In the genomic region with DNA sequence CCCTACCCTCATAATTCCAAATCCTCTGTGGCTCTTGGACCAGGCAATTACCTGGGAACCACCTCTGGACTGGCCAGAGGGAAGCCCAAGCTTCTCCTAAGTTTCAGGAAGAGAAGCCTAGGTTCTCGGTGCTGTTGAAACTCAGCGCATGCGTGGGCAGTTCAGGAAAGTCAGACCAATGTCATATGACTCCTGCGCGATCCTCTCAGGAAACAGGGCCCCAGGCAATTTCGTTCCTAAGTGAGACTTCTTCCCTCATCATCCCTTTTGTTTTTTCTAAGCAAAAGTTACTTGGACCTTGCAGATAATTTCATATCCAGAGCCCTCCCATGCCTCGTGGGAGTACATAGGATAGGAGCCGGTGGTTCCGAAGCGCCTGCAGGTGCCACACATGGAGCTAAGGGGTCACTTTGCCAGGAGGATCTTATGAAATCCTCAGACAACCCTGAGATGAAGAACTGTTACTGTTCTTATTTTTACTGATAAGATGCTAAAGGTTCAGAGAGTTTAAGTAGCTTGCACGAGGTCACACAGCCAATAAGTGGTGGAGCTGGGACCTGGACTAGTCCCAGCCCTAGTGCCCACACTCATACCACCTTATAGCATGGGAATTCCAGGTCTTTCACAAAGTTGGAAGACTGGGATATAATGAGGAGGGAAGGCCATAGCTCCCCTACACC, we compare ENCODE assay signal across 18 cellular contexts.
DNase-seq lines count a peak whose midpoint lies in the region; ATAC-seq and TF ChIP-seq lines count a peak whose summit lies in the region.
"Had no signal": no experiment of that assay in that cellular context is flagged by ENCODE, and none has a peak within 500 bp of the region (broad histone marks: within the 10 kb centered on the region; RNA-seq: fewer than 3 reads in every experiment).

No MANE protein-coding gene starts in this region.

- H3K27ac ChIP-seq in esophagus muscularis mucosa (replicated peaks in 1 of 4), result no peak overlapping the region

- peaks cover 57% of the 10 kb centered on the region for H3K4me1 Mint-ChIP-seq in mesothelial cell of epicardium

- no peaks in the 10 kb centered on the region for H3K36me3 ChIP-seq in esophagus muscularis mucosa

- H3K9me3 Mint-ChIP-seq in mesothelial cell of epicardium, result no peaks in the 10 kb centered on the region

- ATAC-seq in HG02798 (IDR thresholded peaks at IDR 0.05; ENCODE audit: poor library complexity, unreplicated experiment) (no peak), GM19452 (IDR thresholded peaks at IDR 0.05; ENCODE audit: unreplicated experiment) (no peak)
- ATAC-seq: Panc1 had no signal

- no peaks in the 10 kb centered on the region for H3K9me3 ChIP-seq in esophagus muscularis mucosa
- H3K9me3 ChIP-seq: Caco-2 had no signal

- H3K27me3 Mint-ChIP-seq in mesothelial cell of epicardium (ENCODE audit: low read depth), result no peaks in the 10 kb centered on the region

- 88% methylated on average over 11 of the region's 11 CpGs for WGBS in esophagus muscularis mucosa

- H3K4me3 ChIP-seq in esophagus muscularis mucosa, result no peak overlapping the region

- no peaks in the 10 kb centered on the region for H3K27me3 ChIP-seq in esophagus muscularis mucosa

- TF ChIP-seq EP300 in esophagus muscularis mucosa (IDR thresholded peaks at IDR 0.05), result no peak

- no peak overlapping the region for H3K4me3 Mint-ChIP-seq in mesothelial cell of epicardium

- peaks cover 16% of the 10 kb centered on the region for H3K36me3 Mint-ChIP-seq in mesothelial cell of epicardium

- intact Hi-C loops in esophagus muscularis mucosa (cut with DNase I), result no loop called here

- no peak for TF ChIP-seq POLR2A in esophagus muscularis mucosa (IDR thresholded peaks at IDR 0.05; ENCODE audit: low read depth)

- H3K4me1 ChIP-seq in esophagus muscularis mucosa, result peaks cover 35 to 53% (median 50%) of the 10 kb centered on the region in 4 donors

- peak; percentile 9 for DNase-seq in activated effector memory CD4-positive, alpha-beta T cell treated with anti-CD3 and anti-CD28 coated beads, Interleukin-2, amount 50 U/mL, for 16 hours
- DNase-seq in activated effector memory CD4-positive, alpha-beta T cell treated with Interleukin-2 at 50 U/mL for 16 hours, result no peak
- DNase-seq in esophagus muscularis mucosa (ENCODE audit: extremely low spot score) (peak; percentile 82), mesothelial cell of epicardium (ENCODE audit: low spot score in 2 of 2, unreplicated experiment in 2 of 2) (no peak), MV-4-11 (lab: John Stamatoyannopoulos, UW) (no peak), NCI-H2029 treated with DMSO at 0.1 percent for 48 hours (lab: John Stamatoyannopoulos, UW) (no peak)
- DNase-seq: 8988T, C1 segment of cervical spinal cord, Caco-2, KG1, NCI-H1092, NCI-H1694, NCI-H446 treated with DMSO at 0.1 percent for 48 hours, NCI-H748 treated with DMSO at 0.1 percent for 48 hours, SHP77 treated with DMSO at 0.1 percent for 48 hours had no signal

- H3K27ac Mint-ChIP-seq in mesothelial cell of epicardium, result peak overlapping the region; percentile 82

- TF ChIP-seq CTCF in esophagus muscularis mucosa (IDR thresholded peaks at IDR 0.05) (no peak), mesothelial cell of epicardium (IDR thresholded peaks at IDR 0.05; ENCODE audit: unreplicated experiment) (no peak)

Comparison
In these comparisons a context has a peak if more than half of its experiments do, and no peak if none do; other contexts are left out.
1. DNase-seq: peak in activated effector memory CD4-positive, alpha-beta T cell treated with anti-CD3 and anti-CD28 coated beads, Interleukin-2, amount 50 U/mL, for 16 hours (single experiment) and esophagus muscularis mucosa (single experiment); none in activated effector memory CD4-positive, alpha-beta T cell treated with Interleukin-2 at 50 U/mL for 16 hours (single experiment), mesothelial cell of epicardium (0 of 2), MV-4-11 (single experiment) and NCI-H2029 treated with DMSO at 0.1 percent for 48 hours (single experiment).